In genomic region chr1:209755926-209756607, GRCh38 we compare ENCODE assay signal across 10 cellular contexts. TPM values are rescaled to one million over a fixed set of nuclear protein-coding genes. Genes with fewer than 3 reads are reported as not detected.
A peak's percentile ranks its signal among the peaks of the same experiment; 100 is the strongest.
DNase-seq lines count a peak whose midpoint lies in the region; ATAC-seq, FAIRE-seq and TF ChIP-seq lines count a peak whose summit lies in the region.
"Had no signal": no experiment of that assay in that cellular context is flagged by ENCODE, and none has a peak within 500 bp of the region (broad histone marks: within the 10 kb centered on the region; RNA-seq: fewer than 3 reads in every experiment).

Gene TRAF3IP3 (plus strand): TSS chr1:209756053. CDS start chr1:209760040, 3,987 bp downstream.

- peak within 1 kb of the TSS; percentile 100 for H3K27ac Mint-ChIP-seq in stimulated activated naive CD8-positive, alpha-beta T cell treated with anti-CD3 and anti-CD28 coated beads, Interleukin-15, Interleukin-2, amounts not matched to agents 100 ng/mL and 50 ng/mL, for 24 hours
- peak within 1 kb of the TSS in 1 of 3 experiments; percentile 71; a peak in 1 of 7 replicates for H3K27ac Mint-ChIP-seq in H9

- no peaks in the 10 kb centered on the region for H3K9me3 Mint-ChIP-seq in stimulated activated naive CD8-positive, alpha-beta T cell treated with anti-CD3 and anti-CD28 coated beads, Interleukin-15, Interleukin-2, amounts not matched to agents 100 ng/mL and 50 ng/mL, for 24 hours
- H3K9me3 Mint-ChIP-seq in H9 = no peaks in the 10 kb centered on the region

- H3K14ac ChIP-seq in H9 (ENCODE audit: insufficient read depth, low read length) = no peak within 1 kb of the TSS

- H3K9ac ChIP-seq in DND-41 (ENCODE audit: low read depth, low read length) = peak within 1 kb of the TSS; percentile 69
- no peak within 1 kb of the TSS for H3K9ac ChIP-seq in kidney (ENCODE audit: low read length in 2 of 2)
- H3K9ac ChIP-seq in H9 (ENCODE audit: extremely low read depth, insufficient read length, low read length) = no peak within 1 kb of the TSS

- TF ChIP-seq CTCF in DND-41 (IDR thresholded peaks at IDR 0.05; ENCODE audit: borderline replicate concordance, extremely low read depth, low read length, poor library complexity, severe bottlenecking) (no peak), kidney (IDR thresholded peaks at IDR 0.05; ENCODE audit: borderline replicate concordance, extremely low read depth, insufficient read depth) (no peak), H9 (conservative IDR thresholded peaks at IDR 0.05) (no peak)

- no peak within 1 kb of the TSS for H2BK120ac ChIP-seq in H9 (ENCODE audit: low read depth, low read length, poor library complexity, severe bottlenecking)

- H3K36me3 ChIP-seq in DND-41 (ENCODE audit: insufficient read depth, low read length) = peaks cover 30% of the 10 kb centered on the region
- no peaks in the 10 kb centered on the region for H3K36me3 ChIP-seq in kidney (ENCODE audit: control insufficient read depth in 1 of 2, insufficient read depth in 2 of 2, low read length in 2 of 2)

- no peak within 1 kb of the TSS for H3T11ph ChIP-seq in H9 (ENCODE audit: low read length)

- H3K23ac ChIP-seq in H9 (ENCODE audit: insufficient read length, low read depth, low read length) = no peak within 1 kb of the TSS

- WGBS in H9 (ENCODE audit: extremely low coverage, insufficient read length, low lambda C conversion rate) = no CpG with 5 or more reads among the region's 10 CpGs

- no peak within 1 kb of the TSS for H2BK15ac ChIP-seq in H9 (ENCODE audit: low read depth, low read length)

- peak within 1 kb of the TSS; percentile 84 for H3K4me2 ChIP-seq in DND-41 (ENCODE audit: insufficient read depth, low read length)
- no peak within 1 kb of the TSS for H3K4me2 ChIP-seq in H9 (ENCODE audit: insufficient read depth, insufficient read length, low read length)

- no peak within 1 kb of the TSS for H4K5ac ChIP-seq in H9 (ENCODE audit: insufficient read length, low read depth, low read length)

- H2BK12ac ChIP-seq in H9 (ENCODE audit: insufficient read length, low read depth, low read length) = no peak within 1 kb of the TSS

- H3K56ac ChIP-seq in H9 (ENCODE audit: insufficient read length, low read depth, low read length) = no peak within 1 kb of the TSS

- no peaks in the 10 kb centered on the region for H3K27me3 ChIP-seq in DND-41 (ENCODE audit: insufficient read depth, low read length, poor library complexity)
- no peaks in the 10 kb centered on the region for H3K27me3 ChIP-seq in H9 (ENCODE audit: insufficient read depth, low read length)

- H3K79me2 ChIP-seq in DND-41 (ENCODE audit: insufficient read depth, low read length) (peaks cover 30% of the 10 kb centered on the region), H9 (ENCODE audit: insufficient read depth, low read length) (no peaks in the 10 kb centered on the region)

- no peak within 1 kb of the TSS for H3K4ac ChIP-seq in H9 (ENCODE audit: low read depth, low read length)

- H3K27ac ChIP-seq in DND-41 (ENCODE audit: low read length) (peak within 1 kb of the TSS; percentile 96), kidney (ENCODE audit: low read depth in 2 of 2, low read length in 2 of 2) (peak within 1 kb of the TSS in 1 of 2 donors; percentile 34), H9 (ENCODE audit: insufficient read length, low read depth, low read length) (no peak within 1 kb of the TSS)

- no peaks in the 10 kb centered on the region for H3K27me3 Mint-ChIP-seq in stimulated activated naive CD8-positive, alpha-beta T cell treated with anti-CD3 and anti-CD28 coated beads, Interleukin-15, Interleukin-2, amounts not matched to agents 100 ng/mL and 50 ng/mL, for 24 hours
- peaks cover 35% of the 10 kb centered on the region for H3K27me3 Mint-ChIP-seq in H9 (ENCODE audit: low read depth)

- H3K4me1 ChIP-seq in DND-41 (ENCODE audit: insufficient read depth, low read length) = peaks cover 41% of the 10 kb centered on the region
- no peaks in the 10 kb centered on the region for H3K4me1 ChIP-seq in kidney (ENCODE audit: control insufficient read depth in 1 of 2, insufficient read depth in 1 of 2, low read depth in 1 of 2, low read length in 2 of 2)
- no peaks in the 10 kb centered on the region for H3K4me1 ChIP-seq in H9 (ENCODE audit: insufficient read depth, low read length)

- H2AFZ ChIP-seq in DND-41 (ENCODE audit: low read depth, low read length) (peak within 1 kb of the TSS; percentile 79), H9 (ENCODE audit: low read length) (no peak within 1 kb of the TSS)

- H2AK5ac ChIP-seq in H9 (ENCODE audit: insufficient read length, low read length) = no peak within 1 kb of the TSS

- H3K4me3 ChIP-seq in DND-41 (ENCODE audit: low read depth in 1 of 2, low read length in 2 of 2) (peak within 1 kb of the TSS; percentile 27 to 65), kidney (ENCODE audit: low read length in 2 of 2) (peak within 1 kb of the TSS in 1 of 2 donors; percentile 14)

- H4K20me1 ChIP-seq in DND-41 (ENCODE audit: insufficient read depth, low read length) = no peaks in the 10 kb centered on the region
- H4K20me1 ChIP-seq in H9 (ENCODE audit: control insufficient read depth, insufficient read depth, insufficient read length) = no peaks in the 10 kb centered on the region

- ATAC-seq in DND-41 (ENCODE audit: insufficient read depth, low read depth) (peak; percentile 96), GM21447 (IDR thresholded peaks at IDR 0.05; ENCODE audit: unreplicated experiment) (peak; percentile 66)

- no peak for FAIRE-seq in kidney (lab: Jason Lieb, UNC)
- FAIRE-seq: G401.6 had no signal

- peaks cover 83% of the 10 kb centered on the region for H3K4me1 Mint-ChIP-seq in stimulated activated naive CD8-positive, alpha-beta T cell treated with anti-CD3 and anti-CD28 coated beads, Interleukin-15, Interleukin-2, amounts not matched to agents 100 ng/mL and 50 ng/mL, for 24 hours (ENCODE audit: low read depth)
- no peaks in the 10 kb centered on the region for H3K4me1 Mint-ChIP-seq in H9

- no peak within 1 kb of the TSS for H4K91ac ChIP-seq in H9 (ENCODE audit: insufficient read length, low read depth, low read length)

- no peaks in the 10 kb centered on the region for H3K23me2 ChIP-seq in H9 (ENCODE audit: insufficient read length, low read depth, low read length, poor library complexity, severe bottlenecking)

- no peaks in the 10 kb centered on the region for H3K79me1 ChIP-seq in H9 (ENCODE audit: insufficient read depth, low read depth, low read length, poor library complexity, severe bottlenecking)

- H3K36me3 Mint-ChIP-seq in stimulated activated naive CD8-positive, alpha-beta T cell treated with anti-CD3 and anti-CD28 coated beads, Interleukin-15, Interleukin-2, amounts not matched to agents 100 ng/mL and 50 ng/mL, for 24 hours (ENCODE audit: low read depth) = peaks cover 51% of the 10 kb centered on the region
- no peaks in the 10 kb centered on the region for H3K36me3 Mint-ChIP-seq in H9 (ENCODE audit: insufficient read depth in 1 of 3, low read depth in 3 of 3)

- DNase-seq in DND-41 (peak; percentile 89), Kasumi-1 (lab: John Stamatoyannopoulos, UW) (peak; percentile 99), kidney (peak; percentile 74), H9 (no peak), NCI-H128 (lab: John Stamatoyannopoulos, UW; ENCODE audit: unreplicated experiment) (no peak)
- peak; percentile 48 to 56 (median 53) for DNase-seq in activated CD8-positive, alpha-beta memory T cell treated with anti-CD3 and anti-CD28 coated beads for 48 hours (ENCODE audit: low read depth in 2 of 3, low spot score in 2 of 3)

- intact Hi-C loops in kidney (cut with DNase I) = no loop called here

- H2BK20ac ChIP-seq in H9 (ENCODE audit: low read depth, low read length, poor library complexity, severe bottlenecking) = no peak within 1 kb of the TSS

- H4K8ac ChIP-seq in H9 (replicated peaks; ENCODE audit: insufficient read length, low read depth, low read length) = no peak within 1 kb of the TSS

- H3K9me3 ChIP-seq in DND-41 (ENCODE audit: insufficient read depth, low read length, severe bottlenecking) (no peaks in the 10 kb centered on the region), kidney (ENCODE audit: control insufficient read depth in 1 of 2, low read length in 2 of 2) (no peaks in the 10 kb centered on the region), H9 (ENCODE audit: control insufficient read depth, low read depth, low read length) (no peaks in the 10 kb centered on the region)

- no peak within 1 kb of the TSS for H3K18ac ChIP-seq in H9 (ENCODE audit: insufficient read length, low read depth, low read length)

- peak within 1 kb of the TSS; percentile 100 for H3K4me3 Mint-ChIP-seq in stimulated activated naive CD8-positive, alpha-beta T cell treated with anti-CD3 and anti-CD28 coated beads, Interleukin-15, Interleukin-2, amounts not matched to agents 100 ng/mL and 50 ng/mL, for 24 hours
- H3K4me3 Mint-ChIP-seq in H9 = no peak within 1 kb of the TSS

- no peak within 1 kb of the TSS for H2BK5ac ChIP-seq in H9 (ENCODE audit: insufficient read length, low read length)

RNA-seq across cellular contexts. Expression of gene TRAF3IP3, which starts in this region (rescaled TPM):
- total RNA-seq in kidney (16.4 TPM), H9 (2021) (not detected in 2 replicates)
- polyA plus RNA-seq in kidney (ENCODE audit: insufficient read depth, low read depth, low replicate concordance) = 3.6 TPM
- total RNA-seq: epithelial cell of proximal tubule had no signal

Comparison
In these comparisons a context has a peak if more than half of its experiments do, and no peak if none do; other contexts are left out.
1. RNA of gene TRAF3IP3 (total RNA-seq): 16.4 TPM in kidney (single experiment); not detected in H9; every median in the first group is over 10 times any median in the second.
2. DNase-seq: peak in DND-41 (single experiment), Kasumi-1 (2 of 2), activated CD8-positive, alpha-beta memory T cell treated with anti-CD3 and anti-CD28 coated beads for 48 hours (3 of 3) and kidney (single experiment); none in H9 (single experiment) and NCI-H128 (single experiment).